ENCODE assay signal across 8 cellular contexts in the genomic region with DNA sequence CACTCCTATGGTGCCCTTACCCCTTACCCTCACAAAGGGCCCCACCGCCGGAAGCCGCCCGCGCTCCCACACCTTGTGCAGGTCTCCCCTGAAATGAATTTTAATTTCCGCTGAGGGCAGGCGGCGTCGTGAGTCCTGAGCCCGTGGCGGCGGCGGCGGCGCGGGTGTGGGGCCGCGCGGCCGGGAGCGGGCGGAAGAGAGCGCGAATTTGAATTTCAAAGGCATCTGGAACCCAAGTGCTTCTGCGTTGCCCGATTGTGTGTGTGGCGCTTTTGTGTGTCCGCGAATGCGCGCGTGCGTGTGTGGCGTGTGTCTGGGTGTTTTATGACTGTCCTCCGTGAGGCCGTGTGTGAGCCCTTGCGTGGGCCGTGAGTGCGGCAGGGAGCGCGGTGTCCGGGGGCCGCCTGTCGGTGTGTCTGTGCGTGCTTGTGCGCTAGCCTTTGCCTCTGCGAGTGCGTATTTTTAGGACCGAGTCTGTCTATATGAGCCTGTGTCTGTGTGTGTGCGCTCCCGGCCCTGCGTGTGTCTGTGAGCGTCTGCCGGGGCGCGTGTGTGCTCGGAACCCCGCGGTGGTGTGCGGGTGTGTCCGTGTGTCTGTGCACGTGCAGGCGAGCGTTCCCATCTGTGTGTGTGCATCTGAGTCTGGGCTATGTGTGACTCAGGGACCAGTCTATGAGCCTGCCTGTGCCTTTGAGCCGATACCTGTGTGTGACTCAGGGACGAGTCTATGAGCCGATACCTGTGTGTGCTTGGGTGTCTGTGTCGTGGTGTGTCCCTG. TPM values are rescaled to one million over a fixed set of nuclear protein-coding genes. Genes with fewer than 3 reads are reported as not detected.
DNase-seq lines count a peak whose midpoint lies in the region; ATAC-seq and TF ChIP-seq lines count a peak whose summit lies in the region.

No MANE protein-coding gene starts in this region.

- H3K4me3 ChIP-seq in CD8-positive, alpha-beta T cell (ENCODE audit: low read depth, low read length) = peak overlapping the region; percentile 78
- H3K4me3 ChIP-seq in esophagus muscularis mucosa (peak overlapping the region; percentile 28 to 46 (median 32)), retinal pigment epithelial cell (ENCODE audit: low read length) (peak overlapping the region; percentile 39), Caco-2 (ENCODE audit: low read depth, low read length) (no peak overlapping the region)

- H3K4me1 Mint-ChIP-seq in CD8-positive, alpha-beta T cell (ENCODE audit: low read depth) = peaks cover 37% of the 10 kb centered on the region
- peaks cover 23% of the 10 kb centered on the region for H3K4me1 Mint-ChIP-seq in activated CD8-positive, alpha-beta T cell treated with anti-CD3 and anti-CD28 coated beads, Interleukin-2, amount 10 ng/mL, durations not matched to agents 7 days and 5 days (ENCODE audit: low read depth)
- no peaks in the 10 kb centered on the region for H3K4me1 Mint-ChIP-seq in Caco-2 (ENCODE audit: low read depth, unreplicated experiment)

- no peak overlapping the region for H3K27ac ChIP-seq in CD8-positive, alpha-beta T cell (ENCODE audit: low read depth, low read length)
- no peak overlapping the region for H3K27ac ChIP-seq in esophagus muscularis mucosa (replicated peaks in 1 of 4)

- ATAC-seq in CD8-positive, alpha-beta T cell = peak; percentile 77
- ATAC-seq in activated CD8-positive, alpha-beta T cell treated with anti-CD3 and anti-CD28 coated beads, Interleukin-2, amount 10 ng/mL, durations not matched to agents 7 days and 5 days = peak; percentile 49
- no peak for ATAC-seq in HG02642 (IDR thresholded peaks at IDR 0.05; ENCODE audit: poor library complexity, unreplicated experiment)
- no peak for ATAC-seq in GM18498 (IDR thresholded peaks at IDR 0.05; ENCODE audit: unreplicated experiment)

- no peak for TF ChIP-seq POLR2A in esophagus muscularis mucosa (IDR thresholded peaks at IDR 0.05; ENCODE audit: low read depth)

- H3K27me3 Mint-ChIP-seq in CD8-positive, alpha-beta T cell (ENCODE audit: low read depth) = peaks cover 30% of the 10 kb centered on the region
- peaks cover 60% of the 10 kb centered on the region for H3K27me3 Mint-ChIP-seq in activated CD8-positive, alpha-beta T cell treated with anti-CD3 and anti-CD28 coated beads, Interleukin-2, amount 10 ng/mL, durations not matched to agents 7 days and 5 days (ENCODE audit: low read depth)
- H3K27me3 Mint-ChIP-seq in Caco-2 (ENCODE audit: insufficient read depth, unreplicated experiment) = peaks cover 24% of the 10 kb centered on the region

- TF ChIP-seq EP300 in esophagus muscularis mucosa (IDR thresholded peaks at IDR 0.05) = no peak

- POLR2A ChIA-PET in CD8-positive, alpha-beta T cell (lab: Charles Lee) = interaction anchor here (0.7 kb wide), 1 partner anchor 8 kb away, joined by 3 read pairs; a partner anchor contains a TSS
- POLR2A ChIA-PET in activated CD8-positive, alpha-beta T cell treated with anti-CD3 and anti-CD28 coated beads, Interleukin-2, amount 10 ng/mL, durations not matched to agents 7 days and 5 days (lab: Charles Lee) = no interaction called here
- POLR2A ChIA-PET in Caco-2 (lab: Charles Lee) = no interaction called here

- BruUV-seq in Caco-2 (replicated peaks; lab: Mats Ljungman, UMichigan) = no TSS peak

- intact Hi-C loops in CD8-positive, alpha-beta T cell (cut with DNase I, micrococcal nuclease) = loop anchor here in 1 of 2 experiments (1.0 kb wide), 1 partner anchor 8 kb away; a partner anchor contains a TSS
- intact Hi-C loops in esophagus muscularis mucosa (cut with DNase I) (no loop called here), Caco-2 (cut with micrococcal nuclease; ENCODE audit: unreplicated experiment) (no loop called here)

- DNase-seq in CD8-positive, alpha-beta T cell = peak in 4 of 7 experiments; percentile 42 to 64 (median 55)
- peak; percentile 45 for DNase-seq in activated CD8-positive, alpha-beta T cell treated with anti-CD3 and anti-CD28 coated beads, Interleukin-2, amount 10 ng/mL, durations not matched to agents 7 days and 5 days
- DNase-seq in esophagus muscularis mucosa (ENCODE audit: extremely low spot score) = no peak
- DNase-seq in retinal pigment epithelial cell (ENCODE audit: low read depth) = no peak
- no peak for DNase-seq in Caco-2
- no peak for DNase-seq in AG08395 (ENCODE audit: low spot score)

- no peaks in the 10 kb centered on the region for H3K27me3 ChIP-seq in CD8-positive, alpha-beta T cell (ENCODE audit: insufficient read depth, low read length)
- peaks cover 6 to 66% (median 22%) of the 10 kb centered on the region in 4 donors for H3K27me3 ChIP-seq in esophagus muscularis mucosa
- H3K27me3 ChIP-seq in Caco-2 (replicated peaks; ENCODE audit: control insufficient read depth, insufficient read depth, low read length) = no peaks in the 10 kb centered on the region

- peak overlapping the region; percentile 24 for H3K27ac Mint-ChIP-seq in CD8-positive, alpha-beta T cell
- H3K27ac Mint-ChIP-seq in activated CD8-positive, alpha-beta T cell treated with anti-CD3 and anti-CD28 coated beads, Interleukin-2, amount 10 ng/mL, durations not matched to agents 7 days and 5 days = peak overlapping the region; percentile 26
- H3K27ac Mint-ChIP-seq in Caco-2 (ENCODE audit: unreplicated experiment) = no peak overlapping the region

- H3K9me3 ChIP-seq in CD8-positive, alpha-beta T cell (ENCODE audit: low read length) = no peaks in the 10 kb centered on the region
- H3K9me3 ChIP-seq in esophagus muscularis mucosa (no peaks in the 10 kb centered on the region), Caco-2 (no peaks in the 10 kb centered on the region)

- peaks cover 25% of the 10 kb centered on the region for H3K4me1 ChIP-seq in CD8-positive, alpha-beta T cell (ENCODE audit: insufficient read depth, low read length)
- H3K4me1 ChIP-seq in esophagus muscularis mucosa (peaks cover 17 to 25% (median 21%) of the 10 kb centered on the region in 4 donors), Caco-2 (no peaks in the 10 kb centered on the region)

- TF ChIP-seq CTCF in CD8-positive, alpha-beta T cell (IDR thresholded peaks at IDR 0.05) = no peak
- no peak for TF ChIP-seq CTCF in esophagus muscularis mucosa (IDR thresholded peaks at IDR 0.05)
- peak; percentile 17 for TF ChIP-seq CTCF in retinal pigment epithelial cell (conservative IDR thresholded peaks at IDR 0.05; ENCODE audit: low read depth, low read length)
- no peak for TF ChIP-seq CTCF in Caco-2 (IDR thresholded peaks at IDR 0.05; ENCODE audit: insufficient read depth in 1 of 2, low read depth in 1 of 2, low read length in 1 of 2, severe bottlenecking in 1 of 2, unreplicated experiment in 1 of 2)

- H3K4me3 Mint-ChIP-seq in CD8-positive, alpha-beta T cell = peak overlapping the region; percentile 82
- peak overlapping the region; percentile 42 for H3K4me3 Mint-ChIP-seq in activated CD8-positive, alpha-beta T cell treated with anti-CD3 and anti-CD28 coated beads, Interleukin-2, amount 10 ng/mL, durations not matched to agents 7 days and 5 days
- no peak overlapping the region for H3K4me3 Mint-ChIP-seq in Caco-2 (ENCODE audit: unreplicated experiment)

- WGBS in esophagus muscularis mucosa = 19% methylated on average over 29 of the region's 68 CpGs

- H3K36me3 Mint-ChIP-seq in CD8-positive, alpha-beta T cell = no peaks in the 10 kb centered on the region
- no peaks in the 10 kb centered on the region for H3K36me3 Mint-ChIP-seq in activated CD8-positive, alpha-beta T cell treated with anti-CD3 and anti-CD28 coated beads, Interleukin-2, amount 10 ng/mL, durations not matched to agents 7 days and 5 days (ENCODE audit: low read depth)
- H3K36me3 Mint-ChIP-seq in Caco-2 (ENCODE audit: insufficient read depth, unreplicated experiment) = peaks cover 6% of the 10 kb centered on the region

- no peaks in the 10 kb centered on the region for H3K9me3 Mint-ChIP-seq in CD8-positive, alpha-beta T cell
- H3K9me3 Mint-ChIP-seq in activated CD8-positive, alpha-beta T cell treated with anti-CD3 and anti-CD28 coated beads, Interleukin-2, amount 10 ng/mL, durations not matched to agents 7 days and 5 days (ENCODE audit: insufficient read depth) = no peaks in the 10 kb centered on the region
- no peaks in the 10 kb centered on the region for H3K9me3 Mint-ChIP-seq in Caco-2 (ENCODE audit: unreplicated experiment)

- H3K36me3 ChIP-seq in CD8-positive, alpha-beta T cell (ENCODE audit: insufficient read depth, low read length) = no peaks in the 10 kb centered on the region
- H3K36me3 ChIP-seq in esophagus muscularis mucosa (no peaks in the 10 kb centered on the region), Caco-2 (ENCODE audit: control insufficient read depth, insufficient read depth, low read length) (no peaks in the 10 kb centered on the region)

- CTCF ChIA-PET in CD8-positive, alpha-beta T cell (lab: Charles Lee) = no interaction called here
- CTCF ChIA-PET in activated CD8-positive, alpha-beta T cell treated with anti-CD3 and anti-CD28 coated beads, Interleukin-2, amount 10 ng/mL, durations not matched to agents 7 days and 5 days (lab: Charles Lee) = interaction anchor here (1.0 to 1.3 kb wide), 2 partner anchors 17 to 26 kb away, joined by 3 read pairs; no protein-coding TSS in a partner anchor
- CTCF ChIA-PET in Caco-2 (lab: Charles Lee) = no interaction called here

RNA-seq across cellular contexts. Expression of a gene that starts 7.9 kb away (rescaled TPM):
- total RNA-seq in CD8-positive, alpha-beta T cell = under 1 TPM; 0.25 to 0.79 TPM
- total RNA-seq in activated CD8-positive, alpha-beta T cell treated with anti-CD3 and anti-CD28 coated beads, Interleukin-2, amount 10 ng/mL, durations not matched to agents 7 days and 5 days = under 1 TPM; 0.05 to 0.37 TPM
- total RNA-seq in esophagus muscularis mucosa (1 to 10 TPM in 2 of 4 donors, under 1 TPM in 2; 0.83 to 4.2 (median 2.1) TPM), Caco-2 (2022) (1.4 and 2.2 TPM in 2 replicates)

RNA-seq across cellular contexts. Expression of a gene that starts 43.7 kb away (rescaled TPM):
- not detected for total RNA-seq in CD8-positive, alpha-beta T cell
- not detected for total RNA-seq in activated CD8-positive, alpha-beta T cell treated with anti-CD3 and anti-CD28 coated beads, Interleukin-2, amount 10 ng/mL, durations not matched to agents 7 days and 5 days
- total RNA-seq in esophagus muscularis mucosa (under 1 TPM in 3 of 4 donors, not detected in 1; 0.17 to 0.19 (median 0.17) TPM), Caco-2 (2022) (0.26 and 0.66 TPM in 2 replicates)

Comparison
In these comparisons a context has a peak if more than half of its experiments do, and no peak if none do; other contexts are left out.
1. ATAC-seq: peak in CD8-positive, alpha-beta T cell (single experiment) and activated CD8-positive, alpha-beta T cell treated with anti-CD3 and anti-CD28 coated beads, Interleukin-2, amount 10 ng/mL, durations not matched to agents 7 days and 5 days (single experiment); none in HG02642 (single experiment) and GM18498 (single experiment).
2. DNase-seq: peak in CD8-positive, alpha-beta T cell (4 of 7) and activated CD8-positive, alpha-beta T cell treated with anti-CD3 and anti-CD28 coated beads, Interleukin-2, amount 10 ng/mL, durations not matched to agents 7 days and 5 days (single experiment); none in esophagus muscularis mucosa (single experiment), retinal pigment epithelial cell (single experiment), Caco-2 (0 of 2) and AG08395 (single experiment).